ENCODE assay signal across 7 cellular contexts in genomic region chr16:75251280-75252048, GRCh38. TPM values are rescaled to one million over a fixed set of nuclear protein-coding genes. Genes with fewer than 3 reads are reported as not detected.
DNase-seq lines count a peak whose midpoint lies in the region; ATAC-seq and TF ChIP-seq lines count a peak whose summit lies in the region.

Gene BCAR1, minus strand, starts transcription at chr16:75251624. Its CDS starts 142 bp downstream, at chr16:75251482.

- no peaks in the 10 kb centered on the region for H3K27me3 ChIP-seq in PC-9 (ENCODE audit: insufficient read depth, low read depth)
- H3K27me3 ChIP-seq in colonic mucosa: peaks cover 4% of the 10 kb centered on the region
- H3K27me3 ChIP-seq in spleen (replicated peaks in 1 of 7): peaks cover 0 to 99% (median 36%) of the 10 kb centered on the region in 7 donors

- peaks cover 67% of the 10 kb centered on the region for H3K79me2 ChIP-seq in PC-9 (ENCODE audit: low read depth)

- no peak for TF ChIP-seq CTCF in PC-9 (conservative IDR thresholded peaks at IDR 0.05)
- no peak for TF ChIP-seq CTCF in colonic mucosa (IDR thresholded peaks at IDR 0.05)
- TF ChIP-seq CTCF in spleen (IDR thresholded peaks at IDR 0.05 in 8 of 11, conservative IDR thresholded peaks at IDR 0.05 in 3 of 11): peak in 2 of 11 experiments; percentile 12 to 34

- peak within 1 kb of the TSS; percentile 54; the same call in 1 of the 2 replicates for H3K27ac ChIP-seq in PC-9
- peak within 1 kb of the TSS; percentile 94 for H3K27ac ChIP-seq in colonic mucosa
- H3K27ac ChIP-seq in spleen: peak within 1 kb of the TSS; percentile 78 to 91 (median 88)

- H4K20me1 ChIP-seq in PC-9 (ENCODE audit: insufficient read depth): peaks cover 63% of the 10 kb centered on the region

- peak within 1 kb of the TSS; percentile 64 for H2AFZ ChIP-seq in PC-9

- peaks cover 26% of the 10 kb centered on the region; the same call in 1 of the 2 replicates for H3F3A ChIP-seq in PC-9 (ENCODE audit: insufficient read depth, low read depth)

- peaks cover 54% of the 10 kb centered on the region for H3K4me1 ChIP-seq in PC-9 (replicated peaks; ENCODE audit: insufficient read depth)
- H3K4me1 ChIP-seq in colonic mucosa: peaks cover 39% of the 10 kb centered on the region
- H3K4me1 ChIP-seq in spleen: peaks cover 39 to 99% (median 88%) of the 10 kb centered on the region in 6 donors

- 2 to 4% (median 3%) methylated on average over 13 to 84 of the region's 84 CpGs for WGBS in spleen, 5 donors

- intact Hi-C loops in PC-9 (cut with micrococcal nuclease; ENCODE audit: unreplicated experiment) (no loop called here), colonic mucosa (cut with DNase I) (no loop called here), spleen (cut with DNase I; ENCODE audit: low total_unique reads) (no loop called here)

- BruUV-seq in PC-9 (replicated peaks; lab: Mats Ljungman, UMichigan): no TSS peak

- no peaks in the 10 kb centered on the region for H3K9me2 ChIP-seq in PC-9 (ENCODE audit: insufficient read depth)

- POLR2A ChIA-PET in PC-9 (lab: Charles Lee; ENCODE audit: unreplicated experiment): interaction anchor here (0.6 kb wide), 1 partner anchor 32 kb away, joined by 3 read pairs; no protein-coding TSS in a partner anchor

- CTCF ChIA-PET in PC-9 (lab: Charles Lee): interaction anchor here (0.6 kb wide), 1 partner anchor 213 kb away, joined by 3 read pairs; the partner anchor contains the start of gene TMEM170A

- H3K4me2 ChIP-seq in PC-9: peak within 1 kb of the TSS; percentile 79

- peak within 1 kb of the TSS; percentile 95 to 98 for H3K9ac ChIP-seq in colonic mucosa (ENCODE audit: low read depth in 2 of 2, low read length in 2 of 2)

- no peaks in the 10 kb centered on the region for H3K9me3 ChIP-seq in PC-9 (ENCODE audit: insufficient read depth, low read depth)
- no peaks in the 10 kb centered on the region for H3K9me3 ChIP-seq in colonic mucosa
- H3K9me3 ChIP-seq in spleen: no peaks in the 10 kb centered on the region

- H3K36me3 ChIP-seq in PC-9 (ENCODE audit: low read depth) (no peaks in the 10 kb centered on the region), colonic mucosa (no peaks in the 10 kb centered on the region), spleen (no peaks in the 10 kb centered on the region)

- no peak for TF ChIP-seq POLR2A in spleen (IDR thresholded peaks at IDR 0.05)

- peak; percentile 78 for ATAC-seq in GM19395 (IDR thresholded peaks at IDR 0.05; ENCODE audit: unreplicated experiment)
- peak; percentile 68 for ATAC-seq in HG03457 (IDR thresholded peaks at IDR 0.05; ENCODE audit: unreplicated experiment)

- DNase-seq in EL (peak; percentile 93), PC-9 (peak; percentile 68 to 90), colonic mucosa (peak; percentile 91), kidney glomerular epithelial cell (lab: John Stamatoyannopoulos, UW) (peak; percentile 81), spleen (peak; percentile 85)

- H3K4me3 ChIP-seq in PC-9 (peak within 1 kb of the TSS; percentile 71), colonic mucosa (peak within 1 kb of the TSS; percentile 91), spleen (peak within 1 kb of the TSS; percentile 46 to 74 (median 58))

RNA-seq across cellular contexts. Expression of gene BCAR1, which starts in this region (rescaled TPM):
- total RNA-seq in PC-9 (2021) (53.9 and 62.5 TPM in 2 replicates), colonic mucosa (100 to 1,000 TPM; 110 to 130 TPM), spleen (100 to 1,000 TPM in 3 of 7 donors, 10 to 100 TPM in 4; 62.2 to 164 (median 79.8) TPM)
- 10 to 100 TPM; 14.6 to 71.2 (median 29.7) TPM for polyA plus RNA-seq in spleen

Comparison
In these comparisons a context has a peak if more than half of its experiments do, and no peak if none do; other contexts are left out.
1. Peak in every context shown above with its lines: DNase-seq, ATAC-seq, H3K4me3 ChIP-seq and H3K27ac ChIP-seq.